Comparison of ENCODE assay signal across 20 cellular contexts in the genomic region with DNA sequence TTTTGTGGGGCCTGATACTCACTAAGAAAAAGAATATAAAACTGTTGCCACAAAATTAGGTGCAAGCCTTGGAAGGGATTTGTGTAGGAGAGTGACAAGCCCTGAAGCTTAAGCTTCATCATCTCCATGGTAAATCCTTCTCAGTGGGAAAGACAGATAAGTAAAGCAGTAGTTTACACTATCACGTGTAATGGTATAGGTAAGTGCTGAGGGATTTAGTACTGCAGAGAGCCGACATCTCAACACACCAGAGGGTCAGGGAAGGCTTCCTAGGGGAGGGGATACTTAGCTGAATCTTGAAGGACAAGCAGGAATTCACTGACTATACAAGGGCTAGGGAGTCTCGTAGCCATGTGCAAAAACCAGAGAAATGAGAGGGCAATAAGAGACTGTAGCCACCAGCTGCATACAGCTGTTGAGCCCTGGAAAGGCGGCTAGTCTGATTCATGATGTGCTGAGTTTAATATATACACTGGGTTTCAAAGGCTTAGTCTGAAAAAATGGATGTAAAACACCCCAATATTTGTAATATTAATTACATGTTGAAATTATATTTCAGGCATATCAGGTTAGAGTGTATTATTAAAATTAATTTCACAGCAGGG. TPM values are rescaled to one million over a fixed set of nuclear protein-coding genes. Genes with fewer than 3 reads are reported as not detected.
DNase-seq lines count a peak whose midpoint lies in the region; TF ChIP-seq lines count a peak whose summit lies in the region.
"Had no signal": no experiment of that assay in that cellular context is flagged by ENCODE, and none has a peak within 500 bp of the region (broad histone marks: within the 10 kb centered on the region; RNA-seq: fewer than 3 reads in every experiment).

No MANE protein-coding gene starts in this region.

- H3K27me3 ChIP-seq in fibroblast of lung (ENCODE audit: control insufficient read depth, insufficient read depth, low read length), result no peaks in the 10 kb centered on the region
- H3K27me3 ChIP-seq: BLaER1 had no signal

- H3K79me2 ChIP-seq in fibroblast of lung (ENCODE audit: control insufficient read depth, insufficient read depth, low read length), result no peaks in the 10 kb centered on the region

- H3K27ac ChIP-seq in fibroblast of lung (ENCODE audit: insufficient read depth, low read length), result no peak overlapping the region
- H3K27ac ChIP-seq: BLaER1 had no signal

- DNase-seq in HCEC 1CT (peak; percentile 84), NCI-H82 (lab: John Stamatoyannopoulos, UW) (peak; percentile 88), fibroblast of lung (ENCODE audit: low read depth in 2 of 2) (peak in 1 of 2 donors; percentile 75), DMS79 treated with DMSO at 0.1 percent for 48 hours (lab: John Stamatoyannopoulos, UW) (no peak), type B pancreatic cell (ENCODE audit: extremely low spot score, unreplicated experiment) (no peak), activated gamma-delta T cell (lab: John Stamatoyannopoulos, UW) (no peak), DMS53 (lab: John Stamatoyannopoulos, UW) (no peak)
- DNase-seq: CD4-positive, alpha-beta T cell; COR-L47; DMS 273 treated with DMSO at 0.1 percent for 48 hours; KBM-7; NCI-H1417; NCI-H1694 treated with DMSO at 0.1 percent for 48 hours; NCI-H2081 treated with DMSO at 0.1 percent for 48 hours; NCI-H69; NK-92 treated with Interleukin-12 subunit alpha and Interleukin-12 subunit beta, amount 100 ng/mL, for 24 hours; SIG-M5; SK-N-SH had no signal

- H3K4me2 ChIP-seq in fibroblast of lung (ENCODE audit: extremely low read depth, insufficient read depth, low read length), result peak overlapping the region; percentile 8
- H3K4me2 ChIP-seq: BLaER1, SK-N-SH had no signal

- no peaks in the 10 kb centered on the region for H3K36me3 ChIP-seq in fibroblast of lung (ENCODE audit: control insufficient read depth, insufficient read depth, low read length)
- H3K36me3 ChIP-seq: BLaER1 had no signal

- H3K9me3 Mint-ChIP-seq in type B pancreatic cell, result no peaks in the 10 kb centered on the region
- H3K9me3 Mint-ChIP-seq: CD4-positive, alpha-beta T cell; HFFc6 had no signal

- H3K9me3 ChIP-seq in fibroblast of lung (ENCODE audit: control insufficient read depth, insufficient read depth, low read depth, low read length), result no peaks in the 10 kb centered on the region
- H3K9me3 ChIP-seq: BLaER1, SK-N-SH had no signal

- no peak overlapping the region for H3K4me3 Mint-ChIP-seq in type B pancreatic cell
- H3K4me3 Mint-ChIP-seq: CD4-positive, alpha-beta T cell; HFFc6 had no signal

- H3K4me3 ChIP-seq in fibroblast of lung (replicated peaks in 1 of 4; ENCODE audit: control extremely low read depth in 1 of 4, insufficient read depth in 1 of 4, low read depth in 3 of 4, low read length in 4 of 4), result no peak overlapping the region
- H3K4me3 ChIP-seq: BLaER1 had no signal

- H3K27ac Mint-ChIP-seq in type B pancreatic cell, result no peak overlapping the region
- H3K27ac Mint-ChIP-seq: CD4-positive, alpha-beta T cell had no signal

- H3K4me1 Mint-ChIP-seq in type B pancreatic cell (ENCODE audit: unreplicated experiment), result peaks cover 6% of the 10 kb centered on the region

- no peaks in the 10 kb centered on the region for H3K4me1 ChIP-seq in fibroblast of lung (ENCODE audit: control insufficient read depth, extremely low read depth, insufficient read depth, low read length)

- no peaks in the 10 kb centered on the region for H3K36me3 Mint-ChIP-seq in type B pancreatic cell

- H2AFZ ChIP-seq in fibroblast of lung (ENCODE audit: low read length), result no peak overlapping the region

- H3K27me3 Mint-ChIP-seq in type B pancreatic cell, result no peaks in the 10 kb centered on the region
- H3K27me3 Mint-ChIP-seq: CD4-positive, alpha-beta T cell had no signal

- H4K20me1 ChIP-seq in fibroblast of lung (ENCODE audit: control insufficient read depth, extremely low read depth, insufficient read depth, low read length), result no peaks in the 10 kb centered on the region
- H4K20me1 ChIP-seq: BLaER1 had no signal

- TF ChIP-seq CTCF in fibroblast of lung (conservative IDR thresholded peaks at IDR 0.05 in 1 of 2, IDR thresholded peaks at IDR 0.05 in 1 of 2; ENCODE audit: low read depth in 1 of 2, low read length in 2 of 2) (no peak), type B pancreatic cell (conservative IDR thresholded peaks at IDR 0.05) (no peak)

- H3K9ac ChIP-seq in fibroblast of lung (ENCODE audit: insufficient read depth, low read length), result no peak overlapping the region
- H3K9ac ChIP-seq: BLaER1, SK-N-SH had no signal

RNA-seq across cellular contexts. Expression of gene SLC24A1, which starts 11.1 kb away (rescaled TPM):
- 3.9 and 4.5 TPM in 2 replicates for total RNA-seq in fibroblast of lung
- polyA plus RNA-seq in fibroblast of lung, result 7.0 and 7.9 TPM in 2 replicates
- 4.7 and 6.9 TPM in 2 replicates for polyA plus RNA-seq in fibroblast of lung (2012)
- 5.7 and 11.3 TPM in 2 replicates for polyA minus RNA-seq in fibroblast of lung (ENCODE audit: low replicate concordance)
- total RNA-seq in type B pancreatic cell (ENCODE audit: low replicate concordance), result 9.8 and 15.8 TPM in 2 replicates

RNA-seq across cellular contexts. Expression of gene INTS14, which starts 22.0 kb away (rescaled TPM):
- total RNA-seq in fibroblast of lung, result 31.5 and 32.6 TPM in 2 replicates
- 54.3 and 55.9 TPM in 2 replicates for polyA plus RNA-seq in fibroblast of lung
- polyA plus RNA-seq in fibroblast of lung (2012), result 24.7 and 27.9 TPM in 2 replicates
- polyA minus RNA-seq in fibroblast of lung (ENCODE audit: low replicate concordance), result 18.9 and 30.8 TPM in 2 replicates
- 43.9 and 49.3 TPM in 2 replicates for total RNA-seq in type B pancreatic cell (ENCODE audit: low replicate concordance)

Comparison
In these comparisons a context has a peak if more than half of its experiments do, and no peak if none do; other contexts are left out.
1. DNase-seq: peak in HCEC 1CT (single experiment) and NCI-H82 (single experiment); none in DMS79 treated with DMSO at 0.1 percent for 48 hours (single experiment), type B pancreatic cell (single experiment), activated gamma-delta T cell (single experiment) and DMS53 (single experiment).